In the genomic region with DNA sequence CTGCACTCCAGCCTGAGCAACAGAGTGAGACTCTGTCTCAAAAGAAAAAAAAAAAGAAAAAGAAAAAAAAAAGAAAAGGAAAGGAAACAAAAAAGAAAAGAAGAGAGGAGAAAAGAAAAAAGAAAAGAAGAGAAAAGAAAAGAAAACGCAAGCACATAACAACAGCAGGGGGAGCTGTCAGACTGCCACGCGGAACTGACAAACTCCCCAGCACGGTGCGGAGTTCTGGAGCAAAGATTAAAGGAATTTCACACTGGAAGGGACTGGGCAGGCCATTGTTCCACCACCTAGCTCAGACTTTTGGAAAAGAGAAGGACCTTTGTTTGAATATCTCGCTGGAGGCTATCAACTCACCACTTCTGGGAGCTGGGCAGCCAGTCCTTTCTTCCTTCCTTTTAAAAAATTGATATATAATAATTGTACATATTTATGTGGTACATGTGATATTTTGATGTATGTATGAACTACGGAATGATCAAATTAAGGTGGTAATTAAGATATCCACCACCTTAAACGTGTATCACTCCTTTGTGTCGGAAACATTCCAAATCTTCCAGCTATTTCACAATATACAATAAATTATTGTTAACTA, we compare ENCODE assay signal across 9 cellular contexts. TPM values are rescaled to one million over a fixed set of nuclear protein-coding genes. Genes with fewer than 3 reads are reported as not detected.
DNase-seq lines count a peak whose midpoint lies in the region; TF ChIP-seq lines count a peak whose summit lies in the region.
"Had no signal": no experiment of that assay in that cellular context is flagged by ENCODE, and none has a peak within 500 bp of the region (broad histone marks: within the 10 kb centered on the region; RNA-seq: fewer than 3 reads in every experiment).

No MANE protein-coding gene starts in this region.

- 27% methylated on average over 9 of the region's 9 CpGs for WGBS in prostate gland

- peak; percentile 49 for DNase-seq in HuH-7.5 (ENCODE audit: low spot score)
- peak in 30 of 58 donors; percentile 0 to 40 (median 4) for DNase-seq in anterior cingulate cortex (lab: John Stamatoyannopoulos, UW)
- peak; percentile 2 for DNase-seq in kidney epithelial cell (ENCODE audit: low read depth)
- no peak for DNase-seq in NCI-H2029 treated with DMSO at 0.1 percent for 48 hours (lab: John Stamatoyannopoulos, UW)
- DNase-seq in prostate gland (ENCODE audit: low spot score): no peak
- no peak for DNase-seq in stimulated activated naive CD4-positive, alpha-beta T cell (lab: John Stamatoyannopoulos, UW)
- DNase-seq: activated B cell treated with CpG ODN at 0.5 μM for 24 hours had no signal

- no peaks in the 10 kb centered on the region for H3F3A ChIP-seq in DOHH2 (ENCODE audit: control insufficient read depth, insufficient read depth)

- H3K9me3 ChIP-seq in DOHH2 (ENCODE audit: control insufficient read depth, insufficient read depth, low read length) (no peaks in the 10 kb centered on the region), prostate gland (no peaks in the 10 kb centered on the region)

- H3K4me3 ChIP-seq in DOHH2 (ENCODE audit: low read length) (no peak overlapping the region), kidney epithelial cell (ENCODE audit: low read depth, low read length) (no peak overlapping the region), prostate gland (no peak overlapping the region)

- intact Hi-C loops in prostate gland (cut with DNase I): no loop called here

- H3K9me2 ChIP-seq in DOHH2 (replicated peaks; ENCODE audit: control insufficient read depth, low read length): no peaks in the 10 kb centered on the region

- H3K36me3 ChIP-seq in DOHH2 (ENCODE audit: control insufficient read depth, low read length): no peaks in the 10 kb centered on the region
- H3K36me3 ChIP-seq in kidney epithelial cell (ENCODE audit: control insufficient read depth, insufficient read depth, low read length): no peaks in the 10 kb centered on the region
- H3K36me3 ChIP-seq in prostate gland: no peaks in the 10 kb centered on the region

- H3K27me3 ChIP-seq in DOHH2 (ENCODE audit: control insufficient read depth, low read length): no peaks in the 10 kb centered on the region
- no peaks in the 10 kb centered on the region for H3K27me3 ChIP-seq in kidney epithelial cell (ENCODE audit: control insufficient read depth, insufficient read depth, low read length)
- no peaks in the 10 kb centered on the region for H3K27me3 ChIP-seq in prostate gland (replicated peaks; ENCODE audit: insufficient read depth)

- no peak for TF ChIP-seq POLR2A in prostate gland (IDR thresholded peaks at IDR 0.05)

- H3K27ac ChIP-seq in DOHH2 (ENCODE audit: low read depth, low read length) (no peak overlapping the region), prostate gland (no peak overlapping the region)

- H3K79me2 ChIP-seq in DOHH2 (ENCODE audit: control insufficient read depth, low read length): no peaks in the 10 kb centered on the region

- H3K4me1 ChIP-seq in DOHH2 (ENCODE audit: control insufficient read depth, low read length) (no peaks in the 10 kb centered on the region), prostate gland (replicated peaks) (no peaks in the 10 kb centered on the region)

- no peak overlapping the region for H3K4me2 ChIP-seq in DOHH2 (ENCODE audit: low read length)

- no peaks in the 10 kb centered on the region for H4K20me1 ChIP-seq in DOHH2 (ENCODE audit: control insufficient read depth, insufficient read depth, low read depth, low read length)

- TF ChIP-seq CTCF in DOHH2 (IDR thresholded peaks at IDR 0.05; ENCODE audit: low read depth, low read length, poor library complexity, severe bottlenecking) (peak; percentile 28), kidney epithelial cell (IDR thresholded peaks at IDR 0.05; ENCODE audit: insufficient read depth, low read length, poor library complexity, severe bottlenecking) (peak; percentile 76), prostate gland (IDR thresholded peaks at IDR 0.05) (peak in 1 of 4 experiments; percentile 18)

RNA-seq across cellular contexts. Expression of a gene that starts 40.5 kb away (rescaled TPM):
- total RNA-seq in kidney epithelial cell (not detected in 2 replicates), prostate gland (1 to 10 TPM in 1 of 2 donors, not detected in 1; 2.1 TPM)
- total RNA-seq: activated B cell treated with CpG ODN at 0.5 μM for 24 hours, skeletal muscle tissue had no signal

Comparison
In these comparisons a context has a peak if more than half of its experiments do, and no peak if none do; other contexts are left out.
1. DNase-seq: peak in HuH-7.5 (single experiment), anterior cingulate cortex (30 of 58) and kidney epithelial cell (single experiment); none in NCI-H2029 treated with DMSO at 0.1 percent for 48 hours (single experiment), prostate gland (single experiment) and stimulated activated naive CD4-positive, alpha-beta T cell (0 of 6).